1 cellular context compared by ENCODE assay signal in the genomic region with DNA sequence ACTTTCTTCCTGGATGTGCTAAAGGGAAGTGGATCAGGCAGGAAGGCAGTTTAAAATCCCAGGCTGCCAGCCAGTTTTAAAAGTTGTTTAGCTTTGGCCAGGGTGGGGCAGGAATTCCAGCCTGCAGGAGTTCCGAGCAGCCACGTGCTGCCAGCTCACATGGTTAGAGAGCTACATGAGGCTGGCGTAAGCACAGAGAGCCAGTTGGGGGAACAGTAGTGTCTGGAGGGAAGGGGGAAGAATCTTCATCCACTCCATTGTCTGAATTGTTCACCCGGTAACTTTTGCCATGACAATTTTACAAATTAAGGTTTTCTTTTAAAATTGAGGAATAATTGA.
TF ChIP-seq lines count a peak whose summit lies in the region.

No MANE protein-coding gene starts in this region.

TF ChIP-seq in IMR-90, 13 proteins besides CTCF, POLR2A, EP300 and RAD21:
- TF ChIP-seq, protein P1, sequence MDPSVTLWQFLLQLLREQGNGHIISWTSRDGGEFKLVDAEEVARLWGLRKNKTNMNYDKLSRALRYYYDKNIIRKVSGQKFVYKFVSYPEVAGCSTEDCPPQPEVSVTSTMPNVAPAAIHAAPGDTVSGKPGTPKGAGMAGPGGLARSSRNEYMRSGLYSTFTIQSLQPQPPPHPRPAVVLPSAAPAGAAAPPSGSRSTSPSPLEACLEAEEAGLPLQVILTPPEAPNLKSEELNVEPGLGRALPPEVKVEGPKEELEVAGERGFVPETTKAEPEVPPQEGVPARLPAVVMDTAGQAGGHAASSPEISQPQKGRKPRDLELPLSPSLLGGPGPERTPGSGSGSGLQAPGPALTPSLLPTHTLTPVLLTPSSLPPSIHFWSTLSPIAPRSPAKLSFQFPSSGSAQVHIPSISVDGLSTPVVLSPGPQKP (IDR thresholded peaks at IDR 0.05; ENCODE audit: borderline replicate concordance, low read depth, low read length) = no peak
- TF ChIP-seq SMC3 (IDR thresholded peaks at IDR 0.05; ENCODE audit: low read depth, low read length) = no peak
- TF ChIP-seq RFX5 (IDR thresholded peaks at IDR 0.05; ENCODE audit: low read depth, low read length) = no peak
- TF ChIP-seq RCOR1 (IDR thresholded peaks at IDR 0.05; ENCODE audit: insufficient replicate concordance, low read length) = no peak
- peak; percentile 84 for TF ChIP-seq BHLHE40 (IDR thresholded peaks at IDR 0.05; ENCODE audit: low read depth, low read length)
- TF ChIP-seq MAZ (IDR thresholded peaks at IDR 0.05; ENCODE audit: borderline replicate concordance, low read depth, low read length) = peak; percentile 78; the same call in 1 of the 2 replicates
- TF ChIP-seq CEBPB (IDR thresholded peaks at IDR 0.05; ENCODE audit: low read depth, low read length) = no peak
- TF ChIP-seq FOS (IDR thresholded peaks at IDR 0.05; ENCODE audit: low read depth, low read length) = no peak
- no peak for TF ChIP-seq CHD1 (IDR thresholded peaks at IDR 0.05; ENCODE audit: low read depth, low read length)
- peak; percentile 98 for TF ChIP-seq MXI1 (IDR thresholded peaks at IDR 0.05; ENCODE audit: borderline replicate concordance, low read depth, low read length)
- no peak for TF ChIP-seq NFE2L2 (IDR thresholded peaks at IDR 0.05; ENCODE audit: low read depth, low read length)
- TF ChIP-seq, protein P2, sequence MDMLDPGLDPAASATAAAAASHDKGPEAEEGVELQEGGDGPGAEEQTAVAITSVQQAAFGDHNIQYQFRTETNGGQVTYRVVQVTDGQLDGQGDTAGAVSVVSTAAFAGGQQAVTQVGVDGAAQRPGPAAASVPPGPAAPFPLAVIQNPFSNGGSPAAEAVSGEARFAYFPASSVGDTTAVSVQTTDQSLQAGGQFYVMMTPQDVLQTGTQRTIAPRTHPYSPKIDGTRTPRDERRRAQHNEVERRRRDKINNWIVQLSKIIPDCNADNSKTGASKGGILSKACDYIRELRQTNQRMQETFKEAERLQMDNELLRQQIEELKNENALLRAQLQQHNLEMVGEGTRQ (IDR thresholded peaks at IDR 0.05; ENCODE audit: low read depth, low read length) = peak; percentile 93
- no peak for TF ChIP-seq MAFK (IDR thresholded peaks at IDR 0.05; ENCODE audit: low read depth, low read length)
TF ChIP-seq in IMR-90: peak in this region for 4.
